8 cellular contexts compared by ENCODE assay signal in genomic region chr1:145961109-145961424, GRCh38. TPM values are rescaled to one million over a fixed set of nuclear protein-coding genes. Genes with fewer than 3 reads are reported as not detected.
DNase-seq lines count a peak whose midpoint lies in the region; ATAC-seq, FAIRE-seq and TF ChIP-seq lines count a peak whose summit lies in the region.

No MANE protein-coding gene starts in this region.

- H3K27me3 ChIP-seq in HL-60 (ENCODE audit: insufficient read depth, poor library complexity, severe bottlenecking) (no peaks in the 10 kb centered on the region), iPS DF 6.9 (ENCODE audit: control insufficient read depth, insufficient read depth, low read length) (peaks cover 29% of the 10 kb centered on the region), small intestine (ENCODE audit: control insufficient read depth in 2 of 2, insufficient read depth in 2 of 2, low read length in 2 of 2) (no peaks in the 10 kb centered on the region)

- H3K4me1 Mint-ChIP-seq in activated T-helper 1 cell treated with anti-CD3 and anti-CD28 coated beads, Interleukin-12 subunit alpha, Interleukin-12 subunit beta, Interleukin-2, Interleukin-4 antibody, amounts not matched to agents 30 ng/mL and 10 ng/mL and 1 ng/mL, durations not matched to agents 14 hours and 24 hours and 36 hours (ENCODE audit: low read depth), result peaks cover 74% of the 10 kb centered on the region

- intact Hi-C loops in activated T-helper 1 cell treated with anti-CD3 and anti-CD28 coated beads, Interleukin-12 subunit alpha, Interleukin-12 subunit beta, Interleukin-2, Interleukin-4 antibody, amounts not matched to agents 30 ng/mL and 10 ng/mL and 1 ng/mL, durations not matched to agents 14 hours and 24 hours and 36 hours (cut with micrococcal nuclease), result no loop called here

- H3K4me1 ChIP-seq in iPS DF 6.9 (ENCODE audit: control insufficient read depth, insufficient read depth, low read length) (peaks cover 3% of the 10 kb centered on the region; the same call in 1 of the 2 replicates), small intestine (ENCODE audit: control insufficient read depth in 2 of 2, insufficient read depth in 1 of 2, low read depth in 1 of 2, low read length in 1 of 2) (peaks cover 2 to 7% of the 10 kb centered on the region in 2 donors)

- no peaks in the 10 kb centered on the region for H3K27me3 Mint-ChIP-seq in activated T-helper 1 cell treated with anti-CD3 and anti-CD28 coated beads, Interleukin-12 subunit alpha, Interleukin-12 subunit beta, Interleukin-2, Interleukin-4 antibody, amounts not matched to agents 30 ng/mL and 10 ng/mL and 1 ng/mL, durations not matched to agents 14 hours and 24 hours and 36 hours (ENCODE audit: insufficient read depth)

- H3K9me3 ChIP-seq in iPS DF 6.9 (ENCODE audit: control insufficient read depth, insufficient read depth, low read length) (no peaks in the 10 kb centered on the region), small intestine (ENCODE audit: control insufficient read depth, low read depth) (no peaks in the 10 kb centered on the region)

- ATAC-seq in HG03196 (IDR thresholded peaks at IDR 0.05; ENCODE audit: unreplicated experiment) (no peak), HG03095 (IDR thresholded peaks at IDR 0.05; ENCODE audit: unreplicated experiment) (no peak)

- FAIRE-seq in small intestine (lab: Jason Lieb, UNC), result no peak

- no peaks in the 10 kb centered on the region for H3K36me3 ChIP-seq in iPS DF 6.9 (ENCODE audit: control insufficient read depth, insufficient read depth, low read length)
- no peaks in the 10 kb centered on the region for H3K36me3 ChIP-seq in small intestine (ENCODE audit: control insufficient read depth in 2 of 2, insufficient read depth in 2 of 2, low read length in 2 of 2)

- H3K4me3 Mint-ChIP-seq in activated T-helper 1 cell treated with anti-CD3 and anti-CD28 coated beads, Interleukin-12 subunit alpha, Interleukin-12 subunit beta, Interleukin-2, Interleukin-4 antibody, amounts not matched to agents 30 ng/mL and 10 ng/mL and 1 ng/mL, durations not matched to agents 14 hours and 24 hours and 36 hours, result peak overlapping the region; percentile 91

- H3K36me3 Mint-ChIP-seq in activated T-helper 1 cell treated with anti-CD3 and anti-CD28 coated beads, Interleukin-12 subunit alpha, Interleukin-12 subunit beta, Interleukin-2, Interleukin-4 antibody, amounts not matched to agents 30 ng/mL and 10 ng/mL and 1 ng/mL, durations not matched to agents 14 hours and 24 hours and 36 hours (ENCODE audit: low read depth), result peaks cover 2% of the 10 kb centered on the region

- TF ChIP-seq CTCF in HL-60 (IDR thresholded peaks at IDR 0.05; ENCODE audit: insufficient read depth, low read length), result no peak

- DNase-seq in HL-60 (ENCODE audit: low read depth in 1 of 2, low spot score in 1 of 2) (no peak), iPS DF 6.9 (ENCODE audit: low read depth, low spot score) (no peak), small intestine (no peak), HuH-7.5 (ENCODE audit: low spot score) (no peak), cerebellar nuclear complex (lab: John Stamatoyannopoulos, UW) (no peak)
- no peak for DNase-seq in activated T-helper 1 cell treated with anti-CD3 and anti-CD28 coated beads, Interleukin-12 subunit alpha, Interleukin-12 subunit beta, Interleukin-2, Interleukin-4 antibody, amounts not matched to agents 30 ng/mL and 10 ng/mL and 1 ng/mL, durations not matched to agents 14 hours and 24 hours and 36 hours (ENCODE audit: low spot score)

- H3K27ac Mint-ChIP-seq in activated T-helper 1 cell treated with anti-CD3 and anti-CD28 coated beads, Interleukin-12 subunit alpha, Interleukin-12 subunit beta, Interleukin-2, Interleukin-4 antibody, amounts not matched to agents 30 ng/mL and 10 ng/mL and 1 ng/mL, durations not matched to agents 14 hours and 24 hours and 36 hours, result peak overlapping the region; percentile 36

- WGBS in iPS DF 6.9 (ENCODE audit: insufficient coverage, insufficient read length), result no CpG with 5 or more reads among the region's 22 CpGs
- 0 to 2% (median 1%) methylated on average over 14 to 22 of the region's 22 CpGs for WGBS in small intestine, 3 donors

- peak overlapping the region; percentile 46 for H3K4me3 ChIP-seq in HL-60 (replicated peaks; ENCODE audit: insufficient read depth, low read length)
- peak overlapping the region; percentile 57; the same call in 1 of the 2 replicates for H3K4me3 ChIP-seq in iPS DF 6.9 (ENCODE audit: low read length)
- peak overlapping the region; percentile 38 to 44 for H3K4me3 ChIP-seq in small intestine (ENCODE audit: low read depth in 1 of 2, low read length in 2 of 2)

- H3K9me3 Mint-ChIP-seq in activated T-helper 1 cell treated with anti-CD3 and anti-CD28 coated beads, Interleukin-12 subunit alpha, Interleukin-12 subunit beta, Interleukin-2, Interleukin-4 antibody, amounts not matched to agents 30 ng/mL and 10 ng/mL and 1 ng/mL, durations not matched to agents 14 hours and 24 hours and 36 hours, result no peaks in the 10 kb centered on the region

- H3K27ac ChIP-seq in HL-60 (replicated peaks) (no peak overlapping the region), iPS DF 6.9 (ENCODE audit: low read length) (no peak overlapping the region), small intestine (ENCODE audit: low read depth in 1 of 2, low read length in 1 of 2) (peak overlapping the region in 1 of 2 donors; percentile 83)

RNA-seq across cellular contexts. Expression of gene LIX1L, which starts 3.2 kb away (rescaled TPM):
- 30.3 and 32.2 TPM in 2 replicates for total RNA-seq in activated T-helper 1 cell treated with anti-CD3 and anti-CD28 coated beads, Interleukin-12 subunit alpha, Interleukin-12 subunit beta, Interleukin-2, Interleukin-4 antibody, amounts not matched to agents 30 ng/mL and 10 ng/mL and 1 ng/mL, durations not matched to agents 14 hours and 24 hours and 36 hours
- polyA plus RNA-seq in small intestine, result 1 to 10 TPM in 2 of 3 donors, under 1 TPM in 1; 0.67 to 7.1 (median 3.2) TPM

RNA-seq across cellular contexts. Expression of gene ANKRD34A, which starts 3.3 kb away (rescaled TPM):
- 4.8 and 5.1 TPM in 2 replicates for total RNA-seq in activated T-helper 1 cell treated with anti-CD3 and anti-CD28 coated beads, Interleukin-12 subunit alpha, Interleukin-12 subunit beta, Interleukin-2, Interleukin-4 antibody, amounts not matched to agents 30 ng/mL and 10 ng/mL and 1 ng/mL, durations not matched to agents 14 hours and 24 hours and 36 hours
- polyA plus RNA-seq in small intestine, result 1 to 10 TPM in 1 of 3 donors, under 1 TPM in 2; 0.48 to 1.1 (median 0.54) TPM

RNA-seq across cellular contexts. Expression of gene POLR3GL, which starts 3.4 kb away (rescaled TPM):
- 10.6 and 11.6 TPM in 2 replicates for total RNA-seq in activated T-helper 1 cell treated with anti-CD3 and anti-CD28 coated beads, Interleukin-12 subunit alpha, Interleukin-12 subunit beta, Interleukin-2, Interleukin-4 antibody, amounts not matched to agents 30 ng/mL and 10 ng/mL and 1 ng/mL, durations not matched to agents 14 hours and 24 hours and 36 hours
- polyA plus RNA-seq in small intestine, result 10 to 100 TPM; 33.6 to 37.3 (median 34.0) TPM

RNA-seq across cellular contexts. Expression of gene RBM8A, which starts 33.8 kb away (rescaled TPM):
- 331 and 354 TPM in 2 replicates for total RNA-seq in activated T-helper 1 cell treated with anti-CD3 and anti-CD28 coated beads, Interleukin-12 subunit alpha, Interleukin-12 subunit beta, Interleukin-2, Interleukin-4 antibody, amounts not matched to agents 30 ng/mL and 10 ng/mL and 1 ng/mL, durations not matched to agents 14 hours and 24 hours and 36 hours
- polyA plus RNA-seq in small intestine, result 100 to 1,000 TPM in 1 of 3 donors, 10 to 100 TPM in 2; 62.2 to 151 (median 95.9) TPM

RNA-seq across cellular contexts. Expression of gene TXNIP, which starts 35.3 kb away (rescaled TPM):
- total RNA-seq in activated T-helper 1 cell treated with anti-CD3 and anti-CD28 coated beads, Interleukin-12 subunit alpha, Interleukin-12 subunit beta, Interleukin-2, Interleukin-4 antibody, amounts not matched to agents 30 ng/mL and 10 ng/mL and 1 ng/mL, durations not matched to agents 14 hours and 24 hours and 36 hours, result 107 and 108 TPM in 2 replicates
- polyA plus RNA-seq in small intestine, result 100 to 1,000 TPM in 2 of 3 donors, 10 to 100 TPM in 1; 85.4 to 362 (median 170) TPM
